ENCODE assay signal across 7 cellular contexts in genomic region chr7:103280803-103281155, GRCh38. TPM values are rescaled to one million over a fixed set of nuclear protein-coding genes. Genes with fewer than 3 reads are reported as not detected.
DNase-seq lines count a peak whose midpoint lies in the region; ATAC-seq and TF ChIP-seq lines count a peak whose summit lies in the region.
"Not testable (repeated sequence)": the region's sequence is repeated elsewhere in the genome, so short reads cannot be mapped to it uniquely, and the experiment has no call there.

No MANE protein-coding gene starts in this region.

- TF ChIP-seq CTCF in OCI-LY3 (IDR thresholded peaks at IDR 0.05; ENCODE audit: low read depth, low read length); endothelial cell (IDR thresholded peaks at IDR 0.05; ENCODE audit: unreplicated experiment); liver (IDR thresholded peaks at IDR 0.05; ENCODE audit: low read depth, low read length, missing input control); retinal pigment epithelial cell (conservative IDR thresholded peaks at IDR 0.05; ENCODE audit: low read depth, low read length): not testable (repeated sequence)

- DNase-seq in activated T-helper 1 cell treated with anti-CD3 and anti-CD28 coated beads, Interleukin-12 subunit alpha, Interleukin-12 subunit beta, Interleukin-2, Interleukin-4 antibody, amounts not matched to agents 30 ng/mL and 10 ng/mL and 1 ng/mL, durations not matched to agents 14 hours and 24 hours and 36 hours (ENCODE audit: low spot score); retinal pigment epithelial cell (ENCODE audit: low read depth): not testable (repeated sequence)
- DNase-seq in endothelial cell (ENCODE audit: low spot score): peak; percentile 5

- H2AFZ ChIP-seq in OCI-LY3 (ENCODE audit: low read depth, low read length): peak overlapping the region; percentile 69

- intact Hi-C loops in activated T-helper 1 cell treated with anti-CD3 and anti-CD28 coated beads, Interleukin-12 subunit alpha, Interleukin-12 subunit beta, Interleukin-2, Interleukin-4 antibody, amounts not matched to agents 30 ng/mL and 10 ng/mL and 1 ng/mL, durations not matched to agents 14 hours and 24 hours and 36 hours (cut with micrococcal nuclease): loop anchor here (1.0 to 2.0 kb wide), 4 partner anchors 17 to 206 kb away; partner anchors contain the start of genes ARMC10, DNAJC2, FBXL13 and NAPEPLD

- H3K27me3 ChIP-seq in OCI-LY3 (ENCODE audit: low read depth, low read length); liver (ENCODE audit: control insufficient read depth in 4 of 4, insufficient read depth in 4 of 4, low read length in 3 of 4): not testable (repeated sequence)

- H3K4me1 Mint-ChIP-seq in activated T-helper 1 cell treated with anti-CD3 and anti-CD28 coated beads, Interleukin-12 subunit alpha, Interleukin-12 subunit beta, Interleukin-2, Interleukin-4 antibody, amounts not matched to agents 30 ng/mL and 10 ng/mL and 1 ng/mL, durations not matched to agents 14 hours and 24 hours and 36 hours (ENCODE audit: low read depth): peaks cover 27% of the 10 kb centered on the region
- not testable (repeated sequence) for H3K4me1 Mint-ChIP-seq in endothelial cell (ENCODE audit: unreplicated experiment)

- H3K27ac ChIP-seq in OCI-LY3 (ENCODE audit: low read length): peak overlapping the region; percentile 63
- H3K27ac ChIP-seq in liver (ENCODE audit: low read depth in 1 of 2, low read length in 2 of 2): not testable (repeated sequence)

- TF ChIP-seq RAD21 in liver (IDR thresholded peaks at IDR 0.05): not testable (repeated sequence)

- H3K9me3 ChIP-seq in OCI-LY3 (ENCODE audit: insufficient read depth, low read length); liver (ENCODE audit: control insufficient read depth in 4 of 4, low read length in 3 of 4): not testable (repeated sequence)

- H3K9me3 Mint-ChIP-seq in activated T-helper 1 cell treated with anti-CD3 and anti-CD28 coated beads, Interleukin-12 subunit alpha, Interleukin-12 subunit beta, Interleukin-2, Interleukin-4 antibody, amounts not matched to agents 30 ng/mL and 10 ng/mL and 1 ng/mL, durations not matched to agents 14 hours and 24 hours and 36 hours; endothelial cell (ENCODE audit: unreplicated experiment): not testable (repeated sequence)

- peak overlapping the region; percentile 92 for H3K9ac ChIP-seq in OCI-LY3 (ENCODE audit: low read length)
- not testable (repeated sequence) for H3K9ac ChIP-seq in liver (ENCODE audit: low read depth in 1 of 2, low read length in 2 of 2)

- not testable (repeated sequence) for H4K20me1 ChIP-seq in OCI-LY3 (ENCODE audit: insufficient read depth, low read length)

- peak overlapping the region; percentile 97 for H3K27ac Mint-ChIP-seq in activated T-helper 1 cell treated with anti-CD3 and anti-CD28 coated beads, Interleukin-12 subunit alpha, Interleukin-12 subunit beta, Interleukin-2, Interleukin-4 antibody, amounts not matched to agents 30 ng/mL and 10 ng/mL and 1 ng/mL, durations not matched to agents 14 hours and 24 hours and 36 hours
- H3K27ac Mint-ChIP-seq in endothelial cell (ENCODE audit: unreplicated experiment): not testable (repeated sequence)

- H3K36me3 Mint-ChIP-seq in activated T-helper 1 cell treated with anti-CD3 and anti-CD28 coated beads, Interleukin-12 subunit alpha, Interleukin-12 subunit beta, Interleukin-2, Interleukin-4 antibody, amounts not matched to agents 30 ng/mL and 10 ng/mL and 1 ng/mL, durations not matched to agents 14 hours and 24 hours and 36 hours (ENCODE audit: low read depth); endothelial cell (ENCODE audit: low read depth, unreplicated experiment): not testable (repeated sequence)

- not testable (repeated sequence) for H3K36me3 ChIP-seq in OCI-LY3 (replicated peaks; ENCODE audit: low read depth, low read length); liver (ENCODE audit: control insufficient read depth in 4 of 4, insufficient read depth in 3 of 4, low read depth in 1 of 4, low read length in 3 of 4)

- 1% methylated on average over 25 of the region's 25 CpGs for WGBS in liver

- H3K4me2 ChIP-seq in OCI-LY3 (ENCODE audit: low read length): peak overlapping the region; percentile 96

- ATAC-seq in GM18861 (IDR thresholded peaks at IDR 0.05; ENCODE audit: unreplicated experiment): peak; percentile 12
- ATAC-seq in HG03060 (IDR thresholded peaks at IDR 0.05; ENCODE audit: low read depth, unreplicated experiment): peak; percentile 8

- peak overlapping the region; percentile 93 for H3K4me3 ChIP-seq in OCI-LY3 (ENCODE audit: low read length)
- peak overlapping the region; percentile 8 to 61 (median 60) for H3K4me3 ChIP-seq in liver (ENCODE audit: low read depth in 1 of 3, low read length in 3 of 3)
- H3K4me3 ChIP-seq in retinal pigment epithelial cell (ENCODE audit: low read length): peak overlapping the region; percentile 56

- H3K4me1 ChIP-seq in OCI-LY3 (ENCODE audit: low read length): not testable (repeated sequence)
- peaks cover 9 to 16% (median 12%) of the 10 kb centered on the region in 4 donors for H3K4me1 ChIP-seq in liver (ENCODE audit: control insufficient read depth in 4 of 4, insufficient read depth in 4 of 4, low read length in 3 of 4)

- H3K27me3 Mint-ChIP-seq in activated T-helper 1 cell treated with anti-CD3 and anti-CD28 coated beads, Interleukin-12 subunit alpha, Interleukin-12 subunit beta, Interleukin-2, Interleukin-4 antibody, amounts not matched to agents 30 ng/mL and 10 ng/mL and 1 ng/mL, durations not matched to agents 14 hours and 24 hours and 36 hours (ENCODE audit: insufficient read depth); endothelial cell (ENCODE audit: unreplicated experiment): not testable (repeated sequence)

- H3K4me3 Mint-ChIP-seq in activated T-helper 1 cell treated with anti-CD3 and anti-CD28 coated beads, Interleukin-12 subunit alpha, Interleukin-12 subunit beta, Interleukin-2, Interleukin-4 antibody, amounts not matched to agents 30 ng/mL and 10 ng/mL and 1 ng/mL, durations not matched to agents 14 hours and 24 hours and 36 hours: peak overlapping the region; percentile 97
- H3K4me3 Mint-ChIP-seq in endothelial cell (ENCODE audit: unreplicated experiment): peak overlapping the region; percentile 88

- H3K79me2 ChIP-seq in OCI-LY3 (ENCODE audit: low read length): peaks cover 21% of the 10 kb centered on the region

RNA-seq across cellular contexts. Expression of gene PMPCB, which starts 16.5 kb away (rescaled TPM):
- 71.5 and 75.5 TPM in 2 replicates for total RNA-seq in activated T-helper 1 cell treated with anti-CD3 and anti-CD28 coated beads, Interleukin-12 subunit alpha, Interleukin-12 subunit beta, Interleukin-2, Interleukin-4 antibody, amounts not matched to agents 30 ng/mL and 10 ng/mL and 1 ng/mL, durations not matched to agents 14 hours and 24 hours and 36 hours
- total RNA-seq in endothelial cell (ENCODE audit: unreplicated experiment) (101 TPM), liver (10 to 100 TPM; 43.3 to 51.0 TPM)
- 10 to 100 TPM; 56.5 to 59.9 TPM for polyA plus RNA-seq in liver
